8 cellular contexts compared by ENCODE assay signal in genomic region chr16:3099732-3100499, GRCh38. TPM values are rescaled to one million over a fixed set of nuclear protein-coding genes. Genes with fewer than 3 reads are reported as not detected.
DNase-seq lines count a peak whose midpoint lies in the region; ATAC-seq and TF ChIP-seq lines count a peak whose summit lies in the region.

No MANE protein-coding gene starts in this region.

- POLR2A ChIA-PET in activated CD4-positive, alpha-beta memory T cell treated with anti-CD3 and anti-CD28 coated beads, Interleukin-2, amount 10 ng/mL, durations not matched to agents 7 days and 5 days (lab: Charles Lee), result interaction anchor here (0.9 to 8.8 kb wide), 11 partner anchors 22 to 404 kb away, joined by 3 to 84 read pairs (median 6); partner anchors contain the start of genes IL32 and ZNF213

- peaks cover 66% of the 10 kb centered on the region for H3K4me1 Mint-ChIP-seq in activated CD4-positive, alpha-beta memory T cell treated with anti-CD3 and anti-CD28 coated beads, Interleukin-2, amount 10 ng/mL, durations not matched to agents 7 days and 5 days

- no peaks in the 10 kb centered on the region for H3K9me3 ChIP-seq in duodenal mucosa (ENCODE audit: control insufficient read depth in 1 of 2, low read length in 2 of 2)
- H3K9me3 ChIP-seq in lung (ENCODE audit: control insufficient read depth in 2 of 2, insufficient read depth in 1 of 2, low read length in 1 of 2), result no peaks in the 10 kb centered on the region

- H3K27me3 ChIP-seq in duodenal mucosa (ENCODE audit: control insufficient read depth in 1 of 2, insufficient read depth in 2 of 2, low read length in 2 of 2) (no peaks in the 10 kb centered on the region), lung (ENCODE audit: control insufficient read depth, insufficient read depth) (no peaks in the 10 kb centered on the region)

- H3K27me3 Mint-ChIP-seq in activated CD4-positive, alpha-beta memory T cell treated with anti-CD3 and anti-CD28 coated beads, Interleukin-2, amount 10 ng/mL, durations not matched to agents 7 days and 5 days, result no peaks in the 10 kb centered on the region

- H3K36me3 ChIP-seq in duodenal mucosa (ENCODE audit: control insufficient read depth in 1 of 2, insufficient read depth in 2 of 2, low read length in 2 of 2), result no peaks in the 10 kb centered on the region
- no peaks in the 10 kb centered on the region for H3K36me3 ChIP-seq in lung (ENCODE audit: control insufficient read depth in 2 of 2, insufficient read depth in 2 of 2, low read length in 2 of 2)

- WGBS in lung, 2 donors, result 3 to 6% methylated on average over 39 of the region's 39 CpGs

- peak overlapping the region in 1 of 2 donors; percentile 43 for H3K9ac ChIP-seq in duodenal mucosa (ENCODE audit: low read depth in 1 of 2, low read length in 2 of 2)

- H3K27ac Mint-ChIP-seq in activated CD4-positive, alpha-beta memory T cell treated with anti-CD3 and anti-CD28 coated beads, Interleukin-2, amount 10 ng/mL, durations not matched to agents 7 days and 5 days, result peak overlapping the region; percentile 80

- H3K4me3 Mint-ChIP-seq in activated CD4-positive, alpha-beta memory T cell treated with anti-CD3 and anti-CD28 coated beads, Interleukin-2, amount 10 ng/mL, durations not matched to agents 7 days and 5 days, result peak overlapping the region; percentile 75

- H3K36me3 Mint-ChIP-seq in activated CD4-positive, alpha-beta memory T cell treated with anti-CD3 and anti-CD28 coated beads, Interleukin-2, amount 10 ng/mL, durations not matched to agents 7 days and 5 days (ENCODE audit: low read depth), result no peaks in the 10 kb centered on the region

- TF ChIP-seq CTCF in lung (IDR thresholded peaks at IDR 0.05; ENCODE audit: control extremely low read depth, extremely low read depth), result no peak

- DNase-seq in NCI-H526 (lab: John Stamatoyannopoulos, UW) (peak; percentile 52 to 94), lung (ENCODE audit: low spot score) (peak; percentile 92), GF-D8 (lab: John Stamatoyannopoulos, UW) (no peak)
- peak; percentile 96 for DNase-seq in activated CD4-positive, alpha-beta memory T cell treated with anti-CD3 and anti-CD28 coated beads, Interleukin-2, amount 10 ng/mL, durations not matched to agents 7 days and 5 days
- DNase-seq in stimulated activated CD8-positive, alpha-beta memory T cell treated with anti-CD3 and anti-CD28 coated beads, Interleukin-12 subunit alpha, Interleukin-12 subunit beta, amount 100 ng/mL, for 1 hour (ENCODE audit: low read depth), result peak; percentile 85

- CTCF ChIA-PET in activated CD4-positive, alpha-beta memory T cell treated with anti-CD3 and anti-CD28 coated beads, Interleukin-2, amount 10 ng/mL, durations not matched to agents 7 days and 5 days (lab: Charles Lee), result interaction anchor here (1.2 to 12.1 kb wide), 4 partner anchors 9 to 30 kb away, joined by 3 to 254 read pairs (median 8); partner anchors contain the start of gene ZNF213

- no peak overlapping the region for H3K27ac ChIP-seq in duodenal mucosa (ENCODE audit: low read depth, low read length)
- H3K27ac ChIP-seq in lung (ENCODE audit: low read depth in 1 of 2, low read length in 1 of 2), result peak overlapping the region in 1 of 2 donors; percentile 32

- H3K4me1 ChIP-seq in duodenal mucosa (ENCODE audit: control insufficient read depth in 1 of 2, insufficient read depth in 2 of 2, low read length in 2 of 2) (peaks cover 15 to 28% of the 10 kb centered on the region in 2 donors), lung (ENCODE audit: control insufficient read depth in 2 of 2, insufficient read depth in 2 of 2, low read length in 2 of 2) (peaks cover 4 to 8% of the 10 kb centered on the region in 2 donors)

- H3K4me3 ChIP-seq in GM08714 (ENCODE audit: low read length), result peak overlapping the region; percentile 10; the same call in 1 of the 2 replicates
- peak overlapping the region; percentile 18 to 58 for H3K4me3 ChIP-seq in duodenal mucosa (ENCODE audit: low read depth in 1 of 2, low read length in 2 of 2)
- H3K4me3 ChIP-seq in lung, result no peak overlapping the region

- H3K9me3 Mint-ChIP-seq in activated CD4-positive, alpha-beta memory T cell treated with anti-CD3 and anti-CD28 coated beads, Interleukin-2, amount 10 ng/mL, durations not matched to agents 7 days and 5 days, result no peaks in the 10 kb centered on the region

- peak; percentile 59 for ATAC-seq in HG03066 (IDR thresholded peaks at IDR 0.05; ENCODE audit: low read depth, unreplicated experiment)
- ATAC-seq in lung (ENCODE audit: insufficient read depth, low FRiP score), result peak; percentile 94

RNA-seq across cellular contexts. Expression of gene ZSCAN10, which starts 0.8 kb away (rescaled TPM):
- total RNA-seq in activated CD4-positive, alpha-beta memory T cell treated with anti-CD3 and anti-CD28 coated beads, Interleukin-2, amount 10 ng/mL, durations not matched to agents 7 days and 5 days, result under 1 TPM in 1 of 2 experiments, not detected in 1; 0.15 TPM
- total RNA-seq in lung, result under 1 TPM in 1 of 2 donors, not detected in 1; 0.21 TPM
- under 1 TPM in 1 of 2 donors, not detected in 1; 0.02 TPM for polyA plus RNA-seq in lung

RNA-seq across cellular contexts. Expression of gene ZNF205, which starts 12.5 kb away (rescaled TPM):
- not detected for total RNA-seq in activated CD4-positive, alpha-beta memory T cell treated with anti-CD3 and anti-CD28 coated beads, Interleukin-2, amount 10 ng/mL, durations not matched to agents 7 days and 5 days
- total RNA-seq in lung, result 10 to 100 TPM in 1 of 2 donors, 1 to 10 TPM in 1; 9.8 to 12.7 TPM
- polyA plus RNA-seq in lung, result 10 to 100 TPM; 10.2 to 33.0 TPM

RNA-seq across cellular contexts. Expression of gene IL32, which starts 34.5 kb away (rescaled TPM):
- 1,000 to 10,000 TPM; 4,131 to 4,213 TPM for total RNA-seq in activated CD4-positive, alpha-beta memory T cell treated with anti-CD3 and anti-CD28 coated beads, Interleukin-2, amount 10 ng/mL, durations not matched to agents 7 days and 5 days
- total RNA-seq in lung, result 100 to 1,000 TPM in 1 of 2 donors, 10 to 100 TPM in 1; 83.7 to 153 TPM
- polyA plus RNA-seq in lung, result 100 to 1,000 TPM; 247 to 275 TPM

RNA-seq across cellular contexts. Expression of gene ZNF213, which starts 34.9 kb away (rescaled TPM):
- 10 to 100 TPM; 10.5 to 11.6 TPM for total RNA-seq in activated CD4-positive, alpha-beta memory T cell treated with anti-CD3 and anti-CD28 coated beads, Interleukin-2, amount 10 ng/mL, durations not matched to agents 7 days and 5 days
- total RNA-seq in lung, result 10 to 100 TPM; 12.8 to 13.1 TPM
- 10 to 100 TPM in 1 of 2 donors, 1 to 10 TPM in 1; 7.8 to 10.3 TPM for polyA plus RNA-seq in lung

RNA-seq across cellular contexts. Expression of gene MMP25, which starts 53.6 kb away (rescaled TPM):
- 100 to 1,000 TPM; 112 to 117 TPM for total RNA-seq in activated CD4-positive, alpha-beta memory T cell treated with anti-CD3 and anti-CD28 coated beads, Interleukin-2, amount 10 ng/mL, durations not matched to agents 7 days and 5 days
- total RNA-seq in lung, result 10 to 100 TPM in 1 of 2 donors, 1 to 10 TPM in 1; 4.2 to 34.9 TPM
- polyA plus RNA-seq in lung, result 10 to 100 TPM in 1 of 2 donors, 1 to 10 TPM in 1; 6.2 to 94.4 TPM

Comparison
In these comparisons a context has a peak if more than half of its experiments do, and no peak if none do; other contexts are left out.
1. RNA of gene ZNF205, which starts 12.5 kb away (total RNA-seq): 9.8 to 12.7 TPM in lung; not detected in activated CD4-positive, alpha-beta memory T cell treated with anti-CD3 and anti-CD28 coated beads, Interleukin-2, amount 10 ng/mL, durations not matched to agents 7 days and 5 days; every median in the first group is over 4 times any median in the second.
2. RNA of gene IL32, which starts 34.5 kb away (total RNA-seq): 4,131 to 4,213 TPM in activated CD4-positive, alpha-beta memory T cell treated with anti-CD3 and anti-CD28 coated beads, Interleukin-2, amount 10 ng/mL, durations not matched to agents 7 days and 5 days; 83.7 to 153 TPM in lung; every median in the first group is over 10 times any median in the second.